1 cellular context compared by ENCODE assay signal in genomic region chr2:105518897-105519296, GRCh38.
TF ChIP-seq lines count a peak whose summit lies in the region.

No MANE protein-coding gene starts in this region.

TF ChIP-seq in K562, 482 proteins besides CTCF, POLR2A, EP300 and RAD21 (continued from another document):
- TF ChIP-seq, protein P1, sequence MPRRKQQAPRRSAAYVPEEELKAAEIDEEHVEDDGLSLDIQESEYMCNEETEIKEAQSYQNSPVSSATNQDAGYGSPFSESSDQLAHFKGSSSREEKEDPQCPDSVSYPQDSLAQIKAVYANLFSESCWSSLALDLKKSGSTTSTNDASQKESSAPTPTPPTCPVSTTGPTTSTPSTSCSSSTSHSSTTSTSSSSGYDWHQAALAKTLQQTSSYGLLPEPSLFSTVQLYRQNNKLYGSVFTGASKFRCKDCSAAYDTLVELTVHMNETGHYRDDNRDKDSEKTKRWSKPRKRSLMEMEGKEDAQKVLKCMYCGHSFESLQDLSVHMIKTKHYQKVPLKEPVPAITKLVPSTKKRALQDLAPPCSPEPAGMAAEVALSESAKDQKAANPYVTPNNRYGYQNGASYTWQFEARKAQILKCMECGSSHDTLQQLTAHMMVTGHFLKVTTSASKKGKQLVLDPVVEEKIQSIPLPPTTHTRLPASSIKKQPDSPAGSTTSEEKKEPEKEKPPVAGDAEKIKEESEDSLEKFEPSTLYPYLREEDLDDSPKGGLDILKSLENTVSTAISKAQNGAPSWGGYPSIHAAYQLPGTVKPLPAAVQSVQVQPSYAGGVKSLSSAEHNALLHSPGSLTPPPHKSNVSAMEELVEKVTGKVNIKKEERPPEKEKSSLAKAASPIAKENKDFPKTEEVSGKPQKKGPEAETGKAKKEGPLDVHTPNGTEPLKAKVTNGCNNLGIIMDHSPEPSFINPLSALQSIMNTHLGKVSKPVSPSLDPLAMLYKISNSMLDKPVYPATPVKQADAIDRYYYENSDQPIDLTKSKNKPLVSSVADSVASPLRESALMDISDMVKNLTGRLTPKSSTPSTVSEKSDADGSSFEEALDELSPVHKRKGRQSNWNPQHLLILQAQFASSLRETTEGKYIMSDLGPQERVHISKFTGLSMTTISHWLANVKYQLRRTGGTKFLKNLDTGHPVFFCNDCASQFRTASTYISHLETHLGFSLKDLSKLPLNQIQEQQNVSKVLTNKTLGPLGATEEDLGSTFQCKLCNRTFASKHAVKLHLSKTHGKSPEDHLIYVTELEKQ (CRISPR knock-in tag; IDR thresholded peaks at IDR 0.05) = no peak
- TF ChIP-seq RCOR1 (IDR thresholded peaks at IDR 0.05; ENCODE audit: borderline replicate concordance in 1 of 2, low read depth in 2 of 2, low read length in 2 of 2) (0 out of 4 replicates have a peak, but pooled peaks of 1 of the 2 experiments have one; percentile 18), TAF7 (tag; IDR thresholded peaks at IDR 0.05) (no peak), ZNF239 (CRISPR knock-in tag; IDR thresholded peaks at IDR 0.05) (no peak), TRIM28 (IDR thresholded peaks at IDR 0.05) (no peak), MYC (IDR thresholded peaks at IDR 0.05; ENCODE audit: low read depth, low read length) (peak; percentile 59), MYC (CRISPR knock-in tag; IDR thresholded peaks at IDR 0.05; ENCODE audit: borderline replicate concordance, low read depth) (no peak), ZNF12 (CRISPR knock-in tag; IDR thresholded peaks at IDR 0.05) (no peak), NR2C2 (CRISPR knock-in tag; IDR thresholded peaks at IDR 0.05) (no peak), NR2C2 (tag; IDR thresholded peaks at IDR 0.05) (peak; percentile 14; the same call in 1 of the 2 replicates), ZNF408 (CRISPR knock-in tag; IDR thresholded peaks at IDR 0.05; ENCODE audit: low read depth) (no peak), MNT (conservative IDR thresholded peaks at IDR 0.05) (no peak), IFI16 (CRISPR knock-in tag; IDR thresholded peaks at IDR 0.05) (no peak), PPARD (CRISPR knock-in tag; IDR thresholded peaks at IDR 0.05) (no peak), SMARCA5 (IDR thresholded peaks at IDR 0.05) (no peak), POLR2B (IDR thresholded peaks at IDR 0.05; ENCODE audit: low read depth, partially characterized antibody) (no peak), CEBPB (tag; IDR thresholded peaks at IDR 0.05) (no peak), MAZ (CRISPR knock-in tag; conservative IDR thresholded peaks at IDR 0.05 in 1 of 2, IDR thresholded peaks at IDR 0.05 in 1 of 2) (no peak), STAT5B (CRISPR knock-in tag; IDR thresholded peaks at IDR 0.05) (no peak)
- TF ChIP-seq, protein P2, sequence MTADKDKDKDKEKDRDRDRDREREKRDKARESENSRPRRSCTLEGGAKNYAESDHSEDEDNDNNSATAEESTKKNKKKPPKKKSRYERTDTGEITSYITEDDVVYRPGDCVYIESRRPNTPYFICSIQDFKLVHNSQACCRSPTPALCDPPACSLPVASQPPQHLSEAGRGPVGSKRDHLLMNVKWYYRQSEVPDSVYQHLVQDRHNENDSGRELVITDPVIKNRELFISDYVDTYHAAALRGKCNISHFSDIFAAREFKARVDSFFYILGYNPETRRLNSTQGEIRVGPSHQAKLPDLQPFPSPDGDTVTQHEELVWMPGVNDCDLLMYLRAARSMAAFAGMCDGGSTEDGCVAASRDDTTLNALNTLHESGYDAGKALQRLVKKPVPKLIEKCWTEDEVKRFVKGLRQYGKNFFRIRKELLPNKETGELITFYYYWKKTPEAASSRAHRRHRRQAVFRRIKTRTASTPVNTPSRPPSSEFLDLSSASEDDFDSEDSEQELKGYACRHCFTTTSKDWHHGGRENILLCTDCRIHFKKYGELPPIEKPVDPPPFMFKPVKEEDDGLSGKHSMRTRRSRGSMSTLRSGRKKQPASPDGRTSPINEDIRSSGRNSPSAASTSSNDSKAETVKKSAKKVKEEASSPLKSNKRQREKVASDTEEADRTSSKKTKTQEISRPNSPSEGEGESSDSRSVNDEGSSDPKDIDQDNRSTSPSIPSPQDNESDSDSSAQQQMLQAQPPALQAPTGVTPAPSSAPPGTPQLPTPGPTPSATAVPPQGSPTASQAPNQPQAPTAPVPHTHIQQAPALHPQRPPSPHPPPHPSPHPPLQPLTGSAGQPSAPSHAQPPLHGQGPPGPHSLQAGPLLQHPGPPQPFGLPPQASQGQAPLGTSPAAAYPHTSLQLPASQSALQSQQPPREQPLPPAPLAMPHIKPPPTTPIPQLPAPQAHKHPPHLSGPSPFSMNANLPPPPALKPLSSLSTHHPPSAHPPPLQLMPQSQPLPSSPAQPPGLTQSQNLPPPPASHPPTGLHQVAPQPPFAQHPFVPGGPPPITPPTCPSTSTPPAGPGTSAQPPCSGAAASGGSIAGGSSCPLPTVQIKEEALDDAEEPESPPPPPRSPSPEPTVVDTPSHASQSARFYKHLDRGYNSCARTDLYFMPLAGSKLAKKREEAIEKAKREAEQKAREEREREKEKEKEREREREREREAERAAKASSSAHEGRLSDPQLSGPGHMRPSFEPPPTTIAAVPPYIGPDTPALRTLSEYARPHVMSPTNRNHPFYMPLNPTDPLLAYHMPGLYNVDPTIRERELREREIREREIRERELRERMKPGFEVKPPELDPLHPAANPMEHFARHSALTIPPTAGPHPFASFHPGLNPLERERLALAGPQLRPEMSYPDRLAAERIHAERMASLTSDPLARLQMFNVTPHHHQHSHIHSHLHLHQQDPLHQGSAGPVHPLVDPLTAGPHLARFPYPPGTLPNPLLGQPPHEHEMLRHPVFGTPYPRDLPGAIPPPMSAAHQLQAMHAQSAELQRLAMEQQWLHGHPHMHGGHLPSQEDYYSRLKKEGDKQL (CRISPR knock-in tag; IDR thresholded peaks at IDR 0.05; ENCODE audit: borderline replicate concordance) = no peak
- TF ChIP-seq, protein P3, sequence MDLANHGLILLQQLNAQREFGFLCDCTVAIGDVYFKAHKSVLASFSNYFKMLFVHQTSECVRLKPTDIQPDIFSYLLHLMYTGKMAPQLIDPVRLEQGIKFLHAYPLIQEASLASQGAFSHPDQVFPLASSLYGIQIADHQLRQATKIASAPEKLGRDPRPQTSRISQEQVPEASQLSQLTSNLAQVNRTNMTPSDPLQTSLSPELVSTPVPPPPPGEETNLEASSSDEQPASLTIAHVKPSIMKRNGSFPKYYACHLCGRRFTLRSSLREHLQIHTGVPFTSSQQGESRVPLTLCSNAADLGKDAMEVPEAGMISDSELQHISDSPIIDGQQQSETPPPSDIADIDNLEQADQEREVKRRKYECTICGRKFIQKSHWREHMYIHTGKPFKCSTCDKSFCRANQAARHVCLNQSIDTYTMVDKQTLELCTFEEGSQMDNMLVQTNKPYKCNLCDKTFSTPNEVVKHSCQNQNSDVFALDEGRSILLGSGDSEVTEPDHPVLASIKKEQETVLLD (IDR thresholded peaks at IDR 0.05) = no peak
- TF ChIP-seq, protein P4, sequence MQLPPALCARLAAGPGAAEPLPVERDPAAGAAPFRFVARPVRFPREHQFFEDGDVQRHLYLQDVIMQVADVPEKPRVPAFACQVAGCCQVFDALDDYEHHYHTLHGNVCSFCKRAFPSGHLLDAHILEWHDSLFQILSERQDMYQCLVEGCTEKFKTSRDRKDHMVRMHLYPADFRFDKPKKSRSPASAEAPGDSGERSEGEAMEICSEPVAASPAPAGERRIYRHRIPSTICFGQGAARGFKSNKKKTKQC (CRISPR knock-in tag; IDR thresholded peaks at IDR 0.05) = no peak
